22 cellular contexts compared by ENCODE assay signal in genomic region chr10:4137299-4137698, GRCh38.
DNase-seq lines count a peak whose midpoint lies in the region; ATAC-seq, FAIRE-seq and TF ChIP-seq lines count a peak whose summit lies in the region.
"Had no signal": no experiment of that assay in that cellular context is flagged by ENCODE, and none has a peak within 500 bp of the region (broad histone marks: within the 10 kb centered on the region; RNA-seq: fewer than 3 reads in every experiment).

No MANE protein-coding gene starts in this region.

- CTCF ChIA-PET in GM12878 (lab: Yijun Ruan, JAX), result no interaction called here

- peak overlapping the region; percentile 35 for H3K18ac ChIP-seq in neuronal stem cell (ENCODE audit: low read length)

- H3K79me2 ChIP-seq in GM12878 (ENCODE audit: control insufficient read depth, insufficient read depth, low read length), result no peaks in the 10 kb centered on the region

- no peak for ATAC-seq in GM12878

- TF ChIP-seq RAD21 in GM12878 (IDR thresholded peaks at IDR 0.05; ENCODE audit: insufficient read depth, low read depth, low read length), result no peak

- peaks cover 20 to 53% (median 30%) of the 10 kb centered on the region in 11 experiments for H3K9me3 ChIP-seq in BLaER1 treated with 17β-estradiol and CSF1 and Interleukin-3, amounts not matched to agents 10 nM and 100 nM (replicated peaks in 1 of 11)
- H3K9me3 ChIP-seq in GM12878 (replicated peaks; ENCODE audit: control insufficient read depth, insufficient read depth, low read length) (peaks cover 2% of the 10 kb centered on the region; the same call in 1 of the 3 replicates), neuronal stem cell (replicated peaks in 1 of 2; ENCODE audit: control insufficient read depth in 2 of 2, insufficient read depth in 1 of 2, low read depth in 1 of 2, low read length in 2 of 2) (peaks cover 7 to 12% of the 10 kb centered on the region in 2 donors)
- H3K9me3 ChIP-seq in effector memory CD4-positive, alpha-beta T cell (ENCODE audit: control insufficient read depth, low read length), result peaks cover 5% of the 10 kb centered on the region
- H3K9me3 ChIP-seq: BE2C had no signal

- no peak for TF ChIP-seq EP300 in GM12878 (IDR thresholded peaks at IDR 0.05; ENCODE audit: borderline replicate concordance in 1 of 2, control insufficient read depth in 1 of 2, low read depth in 2 of 2, low read length in 2 of 2)

- peaks cover 29% of the 10 kb centered on the region for H3K4me1 Mint-ChIP-seq in HFFc6 (ENCODE audit: low read depth)

- DNase-seq in HFFc6, result no peak
- DNase-seq in GM12878 (ENCODE audit: low read depth, low spot score), result no peak
- DNase-seq in neuronal stem cell (ENCODE audit: low spot score), result no peak
- no peak for DNase-seq in effector memory CD4-positive, alpha-beta T cell
- no peak for DNase-seq in anterior cingulate cortex (lab: John Stamatoyannopoulos, UW)
- no peak for DNase-seq in cerebellum (ENCODE audit: low spot score)
- DNase-seq: BE2C, GM23248, H9, NCI-H1105 treated with DMSO at 0.1 percent for 48 hours, NCI-H146, NCI-H1930, NCI-H2107, NCI-H446, NCI-H526, Peyer's patch, SIG-M5 had no signal

- no peak overlapping the region for H2BK12ac ChIP-seq in neuronal stem cell (ENCODE audit: low read length)

- no peaks in the 10 kb centered on the region; a peak in 1 of 22 replicates for H3K36me3 ChIP-seq in BLaER1 treated with 17β-estradiol and CSF1 and Interleukin-3, amounts not matched to agents 10 nM and 100 nM
- H3K36me3 ChIP-seq in GM12878 (ENCODE audit: control insufficient read depth in 2 of 2, insufficient read depth in 2 of 2, low read length in 1 of 2), result no peaks in the 10 kb centered on the region
- H3K36me3 ChIP-seq in neuronal stem cell (replicated peaks in 1 of 2; ENCODE audit: control insufficient read depth in 2 of 2, insufficient read depth in 2 of 2, low read length in 2 of 2), result no peaks in the 10 kb centered on the region
- no peaks in the 10 kb centered on the region for H3K36me3 ChIP-seq in effector memory CD4-positive, alpha-beta T cell (ENCODE audit: control insufficient read depth, insufficient read depth, low read length)
- H3K36me3 ChIP-seq: BE2C, Peyer's patch had no signal

- no peak for TF ChIP-seq CTCF in HFFc6 (IDR thresholded peaks at IDR 0.05)
- TF ChIP-seq CTCF in GM12878 (IDR thresholded peaks at IDR 0.05 in 2 of 3, conservative IDR thresholded peaks at IDR 0.05 in 1 of 3; ENCODE audit: control insufficient read depth in 2 of 3, extremely low read depth in 1 of 3, insufficient read depth in 1 of 3, low read depth in 3 of 3, low read length in 3 of 3), result no peak

- H4K91ac ChIP-seq in neuronal stem cell (ENCODE audit: low read depth, low read length, poor library complexity), result no peak overlapping the region

- BruUV-seq in GM12878 (replicated peaks; lab: Mats Ljungman, UMichigan), result no TSS peak

- no peak overlapping the region for H2BK120ac ChIP-seq in neuronal stem cell (ENCODE audit: low read depth, low read length)

- H2AK5ac ChIP-seq in neuronal stem cell (ENCODE audit: low read depth, low read length), result no peak overlapping the region

- no peak overlapping the region for H2BK5ac ChIP-seq in neuronal stem cell (ENCODE audit: low read length)

- no peak for TF ChIP-seq POLR2A in GM12878 (IDR thresholded peaks at IDR 0.05; ENCODE audit: low read depth, low read length)

- H4K20me1 ChIP-seq in BLaER1 treated with 17β-estradiol and CSF1 and Interleukin-3, amounts not matched to agents 10 nM and 100 nM, result no peaks in the 10 kb centered on the region
- H4K20me1 ChIP-seq in GM12878 (ENCODE audit: control insufficient read depth, insufficient read depth), result no peaks in the 10 kb centered on the region

- no peak overlapping the region for H3K4me3 Mint-ChIP-seq in HFFc6
- H3K4me3 Mint-ChIP-seq: H9 had no signal

- RAD21 ChIA-PET in GM12878 (lab: Charles Lee; ENCODE audit: unreplicated experiment), result no interaction called here

- H2BK15ac ChIP-seq in neuronal stem cell (ENCODE audit: low read length), result no peak overlapping the region

- POLR2A ChIA-PET in GM12878 (lab: Charles Lee), result no interaction called here

- H3K27me3 ChIP-seq in BLaER1 treated with 17β-estradiol and CSF1 and Interleukin-3, amounts not matched to agents 10 nM and 100 nM, result no peaks in the 10 kb centered on the region
- H3K27me3 ChIP-seq in GM12878 (replicated peaks in 1 of 2; ENCODE audit: control insufficient read depth in 2 of 2, insufficient read depth in 2 of 2, low read length in 1 of 2), result no peaks in the 10 kb centered on the region; a peak in 1 of 4 replicates
- no peaks in the 10 kb centered on the region for H3K27me3 ChIP-seq in neuronal stem cell (ENCODE audit: control insufficient read depth in 3 of 3, insufficient read depth in 3 of 3, low read depth in 1 of 3, low read length in 3 of 3)
- H3K27me3 ChIP-seq in effector memory CD4-positive, alpha-beta T cell (replicated peaks; ENCODE audit: control insufficient read depth, insufficient read depth, low read length, poor library complexity, severe bottlenecking), result no peaks in the 10 kb centered on the region
- H3K27me3 ChIP-seq: BE2C, Peyer's patch had no signal

- H3K4me3 ChIP-seq in BLaER1 treated with 17β-estradiol and CSF1 and Interleukin-3, amounts not matched to agents 10 nM and 100 nM, result no peak overlapping the region
- H3K4me3 ChIP-seq in GM12878, result no peak overlapping the region
- no peak overlapping the region for H3K4me3 ChIP-seq in neuronal stem cell (ENCODE audit: low read length in 2 of 2)
- no peak overlapping the region for H3K4me3 ChIP-seq in effector memory CD4-positive, alpha-beta T cell (ENCODE audit: insufficient read depth, low read depth, low read length, poor library complexity, severe bottlenecking)
- H3K4me3 ChIP-seq: GM23248, Peyer's patch, SK-N-MC had no signal

- peak overlapping the region in 6 of 11 experiments; percentile 59 to 82 (median 70); a peak in 8 of 22 replicates for H3K4me2 ChIP-seq in BLaER1 treated with 17β-estradiol and CSF1 and Interleukin-3, amounts not matched to agents 10 nM and 100 nM
- H3K4me2 ChIP-seq in GM12878 (ENCODE audit: control insufficient read depth, insufficient read depth), result no peak overlapping the region
- H3K4me2 ChIP-seq in neuronal stem cell (ENCODE audit: insufficient read depth, low read length, poor library complexity, severe bottlenecking), result no peak overlapping the region

- intact Hi-C loops in GM12878 (cut with micrococcal nuclease; ENCODE audit: unreplicated experiment), result loop anchor here (10.0 kb wide), 1 partner anchor 352 kb away; the partner anchor contains the start of gene KLF6

- H3K14ac ChIP-seq in neuronal stem cell (ENCODE audit: low read length), result no peak overlapping the region

- H3K23ac ChIP-seq in neuronal stem cell (ENCODE audit: low read depth, low read length, poor library complexity), result no peak overlapping the region

- H3K27ac ChIP-seq in BLaER1 treated with 17β-estradiol and CSF1 and Interleukin-3, amounts not matched to agents 10 nM and 100 nM, result 0 out of 22 replicates have a peak overlapping the region, but pooled peaks of 2 of the 11 experiments have one; percentile 11 to 58
- H3K27ac ChIP-seq in GM12878 (ENCODE audit: control insufficient read depth, insufficient read depth), result no peak overlapping the region
- no peak overlapping the region for H3K27ac ChIP-seq in neuronal stem cell (replicated peaks; ENCODE audit: low read length)
- H3K27ac ChIP-seq in effector memory CD4-positive, alpha-beta T cell (ENCODE audit: insufficient read depth, low read length, poor library complexity, severe bottlenecking), result no peak overlapping the region
- H3K27ac ChIP-seq: GM23248, Peyer's patch, SK-N-MC had no signal

- peaks cover 19% of the 10 kb centered on the region for H3K9me3 Mint-ChIP-seq in HFFc6

- H3K9ac ChIP-seq in BLaER1 treated with 17β-estradiol and CSF1 and Interleukin-3, amounts not matched to agents 10 nM and 100 nM, result no peak overlapping the region
- H3K9ac ChIP-seq in GM12878 (ENCODE audit: control insufficient read depth, insufficient read depth, low read length) (no peak overlapping the region), neuronal stem cell (ENCODE audit: low read depth, low read length, poor library complexity) (no peak overlapping the region)
- H3K9ac ChIP-seq: GM23248 had no signal

- 75% methylated on average over 4 of the region's 4 CpGs for WGBS in GM12878 (ENCODE audit: insufficient coverage, insufficient replicate concordance, low lambda C conversion rate, missing lambda C conversion rate)
- WGBS in neuronal stem cell (ENCODE audit: extremely low coverage in 2 of 2, insufficient read length in 2 of 2, insufficient replicate concordance in 1 of 2), 2 donors, result no CpG with 5 or more reads among the region's 4 CpGs

- H3K36me3 Mint-ChIP-seq in HFFc6 (ENCODE audit: low read depth), result peaks cover 26% of the 10 kb centered on the region

- H2AFZ ChIP-seq in GM12878 (ENCODE audit: control insufficient read depth, low read depth, low read length) (no peak overlapping the region), neuronal stem cell (ENCODE audit: low read length) (no peak overlapping the region)
- H2AFZ ChIP-seq: GM23248 had no signal

- H3K4me1 ChIP-seq in BLaER1 treated with 17β-estradiol and CSF1 and Interleukin-3, amounts not matched to agents 10 nM and 100 nM, result peaks cover 28 to 50% (median 41%) of the 10 kb centered on the region in 10 experiments
- H3K4me1 ChIP-seq in GM12878 (ENCODE audit: control insufficient read depth, insufficient read depth, low read length) (peaks cover 11% of the 10 kb centered on the region), neuronal stem cell (ENCODE audit: control insufficient read depth in 2 of 2, insufficient read depth in 1 of 2, low read depth in 1 of 2, low read length in 2 of 2) (peaks cover 0 to 4% of the 10 kb centered on the region in 2 donors)
- no peaks in the 10 kb centered on the region for H3K4me1 ChIP-seq in effector memory CD4-positive, alpha-beta T cell (ENCODE audit: control insufficient read depth, insufficient read depth, low read length, poor library complexity, severe bottlenecking)
- H3K4me1 ChIP-seq: BE2C, Peyer's patch had no signal

- no peak overlapping the region for H4K8ac ChIP-seq in neuronal stem cell (ENCODE audit: low read depth, low read length)

- no peak overlapping the region for H3K4ac ChIP-seq in neuronal stem cell (ENCODE audit: low read length)

- no peaks in the 10 kb centered on the region for H3K79me1 ChIP-seq in neuronal stem cell (ENCODE audit: low read depth, low read length)

- in situ Hi-C loops in GM12878 (cut with MboI), result no loop called here

- FAIRE-seq in GM12878 (lab: Jason Lieb, UNC), result no peak
- FAIRE-seq: D721Med, GM18507, HTR-8/SVneo had no signal

- peak overlapping the region; percentile 25; the same call in 1 of the 2 replicates for H3K27ac Mint-ChIP-seq in HFFc6
- H3K27ac Mint-ChIP-seq: H9 had no signal

- SMC1A ChIA-PET in GM12878 (lab: Charles Lee; ENCODE audit: uncharacterized antibody, unreplicated experiment), result no interaction called here

- peaks cover 1% of the 10 kb centered on the region for H3K27me3 Mint-ChIP-seq in HFFc6 (ENCODE audit: insufficient read depth)

Comparison
In these comparisons a context has a peak if more than half of its experiments do, and no peak if none do; other contexts are left out.
1. H3K4me2 ChIP-seq: peak in BLaER1 treated with 17β-estradiol and CSF1 and Interleukin-3, amounts not matched to agents 10 nM and 100 nM (6 of 11); none in GM12878 (single experiment) and neuronal stem cell (single experiment).